Comparison of ENCODE assay signal across 2 cellular contexts in the genomic region with DNA sequence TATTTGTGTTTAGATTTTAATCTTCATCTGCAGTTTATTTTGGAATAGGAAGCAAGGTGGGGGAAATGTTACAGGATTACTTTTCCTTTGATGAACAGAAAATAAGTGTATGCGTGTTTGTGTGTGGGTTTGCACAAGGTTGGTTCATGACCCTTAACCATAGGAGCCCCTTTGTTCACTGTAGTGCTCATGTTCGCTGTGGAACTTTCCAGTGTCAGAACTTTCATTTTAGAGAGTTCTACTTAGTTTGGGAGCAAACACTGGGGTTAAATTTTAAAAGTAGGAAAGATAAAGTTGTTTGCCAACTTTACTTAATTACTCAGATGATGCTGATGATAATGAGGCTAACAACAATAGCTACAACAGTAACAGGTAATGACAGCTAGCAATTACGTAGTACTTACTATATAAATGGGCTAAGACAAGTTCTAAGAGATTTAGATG.
TF ChIP-seq lines count a peak whose summit lies in the region.

No MANE protein-coding gene starts in this region.

TF ChIP-seq in WTC11, 78 proteins besides CTCF, POLR2A, EP300 and RAD21:
- TF ChIP-seq, protein P1, sequence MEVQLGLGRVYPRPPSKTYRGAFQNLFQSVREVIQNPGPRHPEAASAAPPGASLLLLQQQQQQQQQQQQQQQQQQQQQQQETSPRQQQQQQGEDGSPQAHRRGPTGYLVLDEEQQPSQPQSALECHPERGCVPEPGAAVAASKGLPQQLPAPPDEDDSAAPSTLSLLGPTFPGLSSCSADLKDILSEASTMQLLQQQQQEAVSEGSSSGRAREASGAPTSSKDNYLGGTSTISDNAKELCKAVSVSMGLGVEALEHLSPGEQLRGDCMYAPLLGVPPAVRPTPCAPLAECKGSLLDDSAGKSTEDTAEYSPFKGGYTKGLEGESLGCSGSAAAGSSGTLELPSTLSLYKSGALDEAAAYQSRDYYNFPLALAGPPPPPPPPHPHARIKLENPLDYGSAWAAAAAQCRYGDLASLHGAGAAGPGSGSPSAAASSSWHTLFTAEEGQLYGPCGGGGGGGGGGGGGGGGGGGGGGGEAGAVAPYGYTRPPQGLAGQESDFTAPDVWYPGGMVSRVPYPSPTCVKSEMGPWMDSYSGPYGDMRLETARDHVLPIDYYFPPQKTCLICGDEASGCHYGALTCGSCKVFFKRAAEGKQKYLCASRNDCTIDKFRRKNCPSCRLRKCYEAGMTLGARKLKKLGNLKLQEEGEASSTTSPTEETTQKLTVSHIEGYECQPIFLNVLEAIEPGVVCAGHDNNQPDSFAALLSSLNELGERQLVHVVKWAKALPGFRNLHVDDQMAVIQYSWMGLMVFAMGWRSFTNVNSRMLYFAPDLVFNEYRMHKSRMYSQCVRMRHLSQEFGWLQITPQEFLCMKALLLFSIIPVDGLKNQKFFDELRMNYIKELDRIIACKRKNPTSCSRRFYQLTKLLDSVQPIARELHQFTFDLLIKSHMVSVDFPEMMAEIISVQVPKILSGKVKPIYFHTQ (CRISPR knock-in tag; IDR thresholded peaks at IDR 0.05) = no peak
- TF ChIP-seq ZNF317 (CRISPR knock-in tag; IDR thresholded peaks at IDR 0.05; ENCODE audit: borderline replicate concordance, low read depth) (no peak), ZNF425 (CRISPR knock-in tag; conservative IDR thresholded peaks at IDR 0.05) (no peak), GABPB1 (CRISPR knock-in tag; IDR thresholded peaks at IDR 0.05) (peak; percentile 64; the same call in 1 of the 2 replicates), TCF7 (CRISPR knock-in tag; IDR thresholded peaks at IDR 0.05; ENCODE audit: low read depth) (no peak)

TF ChIP-seq in liver, 16 proteins besides CTCF, POLR2A, EP300 and RAD21 (continued from another document):
- TF ChIP-seq, protein P2, sequence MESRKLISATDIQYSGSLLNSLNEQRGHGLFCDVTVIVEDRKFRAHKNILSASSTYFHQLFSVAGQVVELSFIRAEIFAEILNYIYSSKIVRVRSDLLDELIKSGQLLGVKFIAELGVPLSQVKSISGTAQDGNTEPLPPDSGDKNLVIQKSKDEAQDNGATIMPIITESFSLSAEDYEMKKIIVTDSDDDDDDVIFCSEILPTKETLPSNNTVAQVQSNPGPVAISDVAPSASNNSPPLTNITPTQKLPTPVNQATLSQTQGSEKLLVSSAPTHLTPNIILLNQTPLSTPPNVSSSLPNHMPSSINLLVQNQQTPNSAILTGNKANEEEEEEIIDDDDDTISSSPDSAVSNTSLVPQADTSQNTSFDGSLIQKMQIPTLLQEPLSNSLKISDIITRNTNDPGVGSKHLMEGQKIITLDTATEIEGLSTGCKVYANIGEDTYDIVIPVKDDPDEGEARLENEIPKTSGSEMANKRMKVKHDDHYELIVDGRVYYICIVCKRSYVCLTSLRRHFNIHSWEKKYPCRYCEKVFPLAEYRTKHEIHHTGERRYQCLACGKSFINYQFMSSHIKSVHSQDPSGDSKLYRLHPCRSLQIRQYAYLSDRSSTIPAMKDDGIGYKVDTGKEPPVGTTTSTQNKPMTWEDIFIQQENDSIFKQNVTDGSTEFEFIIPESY (IDR thresholded peaks at IDR 0.05) = no peak
- TF ChIP-seq HNF4G (IDR thresholded peaks at IDR 0.05) (no peak), ATF3 (IDR thresholded peaks at IDR 0.05) (peak; percentile 21), YY1 (IDR thresholded peaks at IDR 0.05) (peak; percentile 64), NR2F2 (IDR thresholded peaks at IDR 0.05) (peak; percentile 44), RXRA (IDR thresholded peaks at IDR 0.05) (peak; percentile 70 to 78), SP1 (IDR thresholded peaks at IDR 0.05) (peak; percentile 78)
